8 cellular contexts compared by ENCODE assay signal in genomic region chr6:43702522-43703440, GRCh38. TPM values are rescaled to one million over a fixed set of nuclear protein-coding genes. Genes with fewer than 3 reads are reported as not detected.
DNase-seq lines count a peak whose midpoint lies in the region; ATAC-seq and TF ChIP-seq lines count a peak whose summit lies in the region.

No MANE protein-coding gene starts in this region.

- H3K36me3 ChIP-seq in HEK293 (ENCODE audit: control insufficient read depth in 2 of 2, insufficient read depth in 1 of 2, low read length in 2 of 2) = no peaks in the 10 kb centered on the region
- no peaks in the 10 kb centered on the region for H3K36me3 ChIP-seq in liver (ENCODE audit: control insufficient read depth in 4 of 4, insufficient read depth in 3 of 4, low read depth in 1 of 4, low read length in 3 of 4)
- no peaks in the 10 kb centered on the region for H3K36me3 ChIP-seq in stomach smooth muscle (ENCODE audit: control insufficient read depth in 2 of 2, insufficient read depth in 2 of 2, low read length in 2 of 2)
- no peaks in the 10 kb centered on the region for H3K36me3 ChIP-seq in effector memory CD4-positive, alpha-beta T cell (ENCODE audit: control insufficient read depth, insufficient read depth, low read length)

- CTCF ChIA-PET in HEK293 (lab: Yijun Ruan, JAX) = interaction anchor here (0.6 to 1.7 kb wide), 8 partner anchors 11 to 544 kb away, joined by 3 to 14 read pairs (median 3); no protein-coding TSS in a partner anchor

- H3K27me3 ChIP-seq in liver (ENCODE audit: control insufficient read depth in 4 of 4, insufficient read depth in 4 of 4, low read length in 3 of 4) (peaks cover 0 to 4% (median 0%) of the 10 kb centered on the region in 4 donors), stomach smooth muscle (ENCODE audit: control insufficient read depth in 1 of 2, insufficient read depth in 2 of 2, low read length in 2 of 2) (no peaks in the 10 kb centered on the region)
- peaks cover 7% of the 10 kb centered on the region for H3K27me3 ChIP-seq in effector memory CD4-positive, alpha-beta T cell (replicated peaks; ENCODE audit: control insufficient read depth, insufficient read depth, low read length, poor library complexity, severe bottlenecking)

- TF ChIP-seq RAD21 in liver (IDR thresholded peaks at IDR 0.05) = no peak

- TF ChIP-seq CTCF in HEK293 (tag by site-specific recombination; IDR thresholded peaks at IDR 0.05) (no peak), liver (IDR thresholded peaks at IDR 0.05; ENCODE audit: low read depth, low read length, missing input control) (no peak)

- 46% methylated on average over 15 of the region's 15 CpGs for WGBS in liver

- DNase-seq in DMS153 (lab: John Stamatoyannopoulos, UW) (peak; percentile 99), OCI-M2 (lab: John Stamatoyannopoulos, UW; ENCODE audit: unreplicated experiment) (peak; percentile 75), dermis microvascular lymphatic vessel endothelial cell (ENCODE audit: low read depth in 2 of 2) (peak; percentile 92 to 94)
- no peak for DNase-seq in effector memory CD4-positive, alpha-beta T cell

- peak overlapping the region; percentile 50 for H3K27ac ChIP-seq in HEK293 (ENCODE audit: extremely low read depth, low read depth, low read length)
- H3K27ac ChIP-seq in liver (ENCODE audit: low read depth in 1 of 2, low read length in 2 of 2) = peak overlapping the region; percentile 47 to 65
- peak overlapping the region; percentile 73 for H3K27ac ChIP-seq in stomach smooth muscle (ENCODE audit: low read length)
- H3K27ac ChIP-seq in effector memory CD4-positive, alpha-beta T cell (ENCODE audit: insufficient read depth, low read length, poor library complexity, severe bottlenecking) = no peak overlapping the region

- no peak for ATAC-seq in GM21723 (IDR thresholded peaks at IDR 0.05; ENCODE audit: unreplicated experiment)

- H3K9me3 ChIP-seq in HEK293 (ENCODE audit: control insufficient read depth, insufficient read depth, low read depth, low read length) = no peaks in the 10 kb centered on the region
- H3K9me3 ChIP-seq in liver (ENCODE audit: control insufficient read depth in 4 of 4, low read length in 3 of 4) = no peaks in the 10 kb centered on the region
- no peaks in the 10 kb centered on the region for H3K9me3 ChIP-seq in stomach smooth muscle (ENCODE audit: control insufficient read depth in 2 of 2, low read length in 2 of 2)
- no peaks in the 10 kb centered on the region for H3K9me3 ChIP-seq in effector memory CD4-positive, alpha-beta T cell (ENCODE audit: control insufficient read depth, low read length)

- H3K4me3 ChIP-seq in HEK293 (ENCODE audit: low read depth, low read length) (no peak overlapping the region), liver (ENCODE audit: low read depth in 1 of 3, low read length in 3 of 3) (no peak overlapping the region), stomach smooth muscle (ENCODE audit: low read length in 2 of 2) (peak overlapping the region in 1 of 2 donors; percentile 40)
- H3K4me3 ChIP-seq in effector memory CD4-positive, alpha-beta T cell (ENCODE audit: insufficient read depth, low read depth, low read length, poor library complexity, severe bottlenecking) = no peak overlapping the region

- POLR2A ChIA-PET in HEK293 (lab: Yijun Ruan, JAX) = interaction anchor here (0.5 to 1.7 kb wide), 13 partner anchors 15 to 544 kb away, joined by 3 to 12 read pairs (median 4); partner anchors contain the start of genes GTPBP2, HSP90AB1, MAD2L1BP and MRPS18A

- H3K9ac ChIP-seq in liver (ENCODE audit: low read depth in 1 of 2, low read length in 2 of 2) (no peak overlapping the region), stomach smooth muscle (ENCODE audit: low read length in 2 of 2) (peak overlapping the region; percentile 39 to 51)

- H3K4me1 ChIP-seq in HEK293 (ENCODE audit: control insufficient read depth, insufficient read depth, low read length) (peaks cover 38% of the 10 kb centered on the region), liver (ENCODE audit: control insufficient read depth in 4 of 4, insufficient read depth in 4 of 4, low read length in 3 of 4) (peaks cover 0 to 8% (median 4%) of the 10 kb centered on the region in 4 donors), stomach smooth muscle (ENCODE audit: control insufficient read depth, insufficient read depth, low read length) (peaks cover 42% of the 10 kb centered on the region)
- H3K4me1 ChIP-seq in effector memory CD4-positive, alpha-beta T cell (ENCODE audit: control insufficient read depth, insufficient read depth, low read length, poor library complexity, severe bottlenecking) = no peaks in the 10 kb centered on the region

TF ChIP-seq in HEK293, 187 proteins besides CTCF, POLR2A, EP300 and RAD21 (continues in another document):
- TF ChIP-seq ZNF830 (tag by site-specific recombination; IDR thresholded peaks at IDR 0.05; ENCODE audit: low read depth) (no peak), ZBTB6 (tag by site-specific recombination; IDR thresholded peaks at IDR 0.05) (no peak), ZNF626 (tag by site-specific recombination; IDR thresholded peaks at IDR 0.05) (no peak), PATZ1 (tag by site-specific recombination; IDR thresholded peaks at IDR 0.05) (peak; percentile 95), ZBTB48 (tag by site-specific recombination; IDR thresholded peaks at IDR 0.05) (peak; percentile 91)

TF ChIP-seq in liver, 16 proteins besides CTCF, POLR2A, EP300 and RAD21:
- TF ChIP-seq MAX (IDR thresholded peaks at IDR 0.05) (no peak), NR2F2 (IDR thresholded peaks at IDR 0.05) (peak; percentile 86), REST (IDR thresholded peaks at IDR 0.05) (no peak), HNF4G (IDR thresholded peaks at IDR 0.05) (no peak), FOXA2 (IDR thresholded peaks at IDR 0.05) (no peak), HNF4A (conservative IDR thresholded peaks at IDR 0.05) (no peak), SP1 (IDR thresholded peaks at IDR 0.05) (peak; percentile 62), RXRA (IDR thresholded peaks at IDR 0.05) (peak in 1 of 2 donors; percentile 23), YY1 (IDR thresholded peaks at IDR 0.05) (no peak), TAF1 (conservative IDR thresholded peaks at IDR 0.05) (no peak), EGR1 (IDR thresholded peaks at IDR 0.05; ENCODE audit: low read depth in 2 of 2) (no peak), GABPA (IDR thresholded peaks at IDR 0.05 in 1 of 2, conservative IDR thresholded peaks at IDR 0.05 in 1 of 2) (peak in 1 of 2 donors; percentile 15), ATF3 (IDR thresholded peaks at IDR 0.05) (no peak), JUND (IDR thresholded peaks at IDR 0.05) (no peak), ZBTB33 (IDR thresholded peaks at IDR 0.05) (no peak), FOXA1 (IDR thresholded peaks at IDR 0.05) (no peak)

RNA-seq across cellular contexts. Expression of gene MRPS18A, which starts 15.2 kb away (rescaled TPM):
- total RNA-seq in dermis microvascular lymphatic vessel endothelial cell = 41.6 and 44.5 TPM in 2 replicates
- total RNA-seq in liver = 10 to 100 TPM; 21.5 to 27.0 TPM
- polyA plus RNA-seq in liver = 10 to 100 TPM; 43.1 to 50.5 TPM

RNA-seq across cellular contexts. Expression of gene RSPH9, which starts 57.9 kb away (rescaled TPM):
- total RNA-seq in dermis microvascular lymphatic vessel endothelial cell (0.25 and 0.26 TPM in 2 replicates), liver (under 1 TPM; under 0.01 to 0.19 TPM)
- under 1 TPM; 0.09 to 0.15 TPM for polyA plus RNA-seq in liver

Comparison
In these comparisons a context has a peak if more than half of its experiments do, and no peak if none do; other contexts are left out.
1. DNase-seq: peak in DMS153 (single experiment), OCI-M2 (single experiment) and dermis microvascular lymphatic vessel endothelial cell (2 of 2); none in effector memory CD4-positive, alpha-beta T cell (0 of 3).
2. H3K9ac ChIP-seq: peak in stomach smooth muscle (2 of 2); none in liver (0 of 2).